8 cellular contexts compared by ENCODE assay signal in the genomic region with DNA sequence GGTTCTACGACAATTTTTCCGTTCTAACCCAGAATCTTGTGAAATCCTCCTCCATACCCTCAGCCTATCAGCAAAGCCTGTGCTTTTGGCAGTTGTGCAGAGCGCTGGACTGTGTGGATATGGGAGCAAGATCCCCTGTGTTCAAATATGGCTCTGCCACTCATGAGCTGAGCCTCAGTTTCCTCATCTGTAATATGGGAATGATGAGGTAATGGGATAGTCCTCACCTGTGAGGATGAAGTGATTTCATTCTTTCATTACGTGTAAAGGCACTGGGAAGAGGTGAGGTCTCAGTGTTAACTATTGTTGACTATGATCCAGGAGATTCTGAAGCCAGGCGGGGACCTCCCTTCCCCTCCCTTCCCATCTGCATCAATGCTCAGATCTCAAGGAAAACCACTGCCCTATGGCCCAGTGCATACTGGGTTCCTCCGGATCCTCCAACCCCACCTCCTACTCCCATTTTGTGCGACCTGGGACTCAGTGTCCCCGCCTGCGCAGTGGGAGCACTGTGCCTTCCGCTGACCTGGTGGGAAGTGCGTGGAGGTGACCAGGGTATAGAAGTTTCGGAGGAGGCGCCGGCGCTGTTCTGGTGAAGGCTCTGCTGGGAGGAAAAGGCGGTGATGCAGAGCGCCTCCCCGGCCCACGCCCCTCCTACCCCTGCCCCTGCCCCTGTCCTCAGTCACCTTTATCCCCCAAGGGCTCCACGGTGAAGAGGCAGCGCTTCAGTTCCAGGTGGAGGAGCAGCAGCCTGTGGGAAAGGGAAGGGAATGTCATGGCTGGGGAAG. TPM values are rescaled to one million over a fixed set of nuclear protein-coding genes. Genes with fewer than 3 reads are reported as not detected.
DNase-seq lines count a peak whose midpoint lies in the region; ATAC-seq and TF ChIP-seq lines count a peak whose summit lies in the region.

No MANE protein-coding gene starts in this region.

- 71 to 75% methylated on average over 14 to 21 of the region's 21 CpGs for WGBS in GM23248 (ENCODE audit: low coverage in 1 of 2, low lambda C conversion rate in 2 of 2, missing lambda C conversion rate in 2 of 2), 2 experiments

- H3K27ac ChIP-seq in GM23248 (no peak overlapping the region), SJSA1 (no peak overlapping the region)

- H3K4me1 ChIP-seq in GM23248 (ENCODE audit: insufficient read depth): peaks cover 6% of the 10 kb centered on the region
- H3K4me1 ChIP-seq in SJSA1 (replicated peaks): peaks cover 25% of the 10 kb centered on the region
- peaks cover 17% of the 10 kb centered on the region for H3K4me1 ChIP-seq in skeletal muscle satellite cell (ENCODE audit: control insufficient read depth, insufficient read depth, low read length)

- H3F3A ChIP-seq in GM23248 (ENCODE audit: insufficient read depth): peaks cover 11% of the 10 kb centered on the region; the same call in 1 of the 2 replicates

- peaks cover 11% of the 10 kb centered on the region; the same call in 1 of the 2 replicates for H3K36me3 ChIP-seq in GM23248 (ENCODE audit: low read depth)
- H3K36me3 ChIP-seq in SJSA1: peaks cover 32% of the 10 kb centered on the region
- H3K36me3 ChIP-seq in skeletal muscle satellite cell (ENCODE audit: insufficient read depth, low read length): peaks cover 44% of the 10 kb centered on the region

- TF ChIP-seq CTCF in fibroblast of the aortic adventitia (IDR thresholded peaks at IDR 0.05; ENCODE audit: insufficient read depth, low read length): no peak

- in situ Hi-C loops in GM23248 (cut with MboI): no loop called here

- H3K9ac ChIP-seq in GM23248: peak overlapping the region; percentile 72; the same call in 1 of the 2 replicates
- no peak overlapping the region for H3K9ac ChIP-seq in skeletal muscle satellite cell (ENCODE audit: low read depth, low read length)

- no peak for ATAC-seq in GM21367 (IDR thresholded peaks at IDR 0.05; ENCODE audit: unreplicated experiment)
- no peak for ATAC-seq in GM18498 (IDR thresholded peaks at IDR 0.05; ENCODE audit: unreplicated experiment)

- DNase-seq in GM23248 (no peak), SJSA1 (ENCODE audit: low read depth in 1 of 2, low spot score in 2 of 2) (no peak), fibroblast of the aortic adventitia (ENCODE audit: low read depth) (no peak), AML-193 (lab: John Stamatoyannopoulos, UW) (no peak), NCI-H2081 (lab: John Stamatoyannopoulos, UW) (no peak)

- no peaks in the 10 kb centered on the region for H3K9me2 ChIP-seq in GM23248 (ENCODE audit: insufficient read depth)

- H3K4me3 ChIP-seq in GM23248 (peak overlapping the region; percentile 76), SJSA1 (peak overlapping the region; percentile 43), fibroblast of the aortic adventitia (ENCODE audit: low read depth, low read length) (peak overlapping the region; percentile 25), skeletal muscle satellite cell (ENCODE audit: low read length) (peak overlapping the region; percentile 81)

- H2AFZ ChIP-seq in GM23248: no peak overlapping the region

- H4K20me1 ChIP-seq in GM23248 (ENCODE audit: insufficient read depth): no peaks in the 10 kb centered on the region

- peak overlapping the region; percentile 88 for H3K4me2 ChIP-seq in GM23248 (ENCODE audit: unreplicated experiment)
- peak overlapping the region; percentile 98 for H3K4me2 ChIP-seq in skeletal muscle satellite cell (ENCODE audit: low read length)

- H3K9me3 ChIP-seq in GM23248 (ENCODE audit: low read depth) (no peaks in the 10 kb centered on the region), SJSA1 (replicated peaks) (no peaks in the 10 kb centered on the region), skeletal muscle satellite cell (replicated peaks; ENCODE audit: low read length) (no peaks in the 10 kb centered on the region)

- H3K27me3 ChIP-seq in GM23248 (replicated peaks; ENCODE audit: insufficient read depth) (no peaks in the 10 kb centered on the region), SJSA1 (replicated peaks) (no peaks in the 10 kb centered on the region), skeletal muscle satellite cell (ENCODE audit: control insufficient read depth, insufficient read depth, low read length) (no peaks in the 10 kb centered on the region)

- H3K79me2 ChIP-seq in GM23248 (ENCODE audit: insufficient read depth): no peaks in the 10 kb centered on the region

RNA-seq across cellular contexts. Expression of gene FUZ, which starts 5.0 kb away (rescaled TPM):
- 17.7 and 21.1 TPM in 2 replicates for total RNA-seq in GM23248 (2014; rRNA removed; shearing (Covaris generic))
- polyA plus RNA-seq in GM23248 (2016; fragmentation: Nextera tagmentation; extraction: Ambion mirVana): 11.7 and 15.1 TPM in 2 replicates
- total RNA-seq in SJSA1 (2014; rRNA removed; shearing (Covaris generic)): 3.4 and 10.0 TPM in 2 replicates
- 23.5 and 27.5 TPM in 2 replicates for total RNA-seq in fibroblast of the aortic adventitia (ENCODE audit: low replicate concordance)
- total RNA-seq in skeletal muscle satellite cell (2012; rRNA removed): 9.8 and 15.0 TPM in 2 replicates

RNA-seq across cellular contexts. Expression of gene MED25, which starts 10.0 kb away (rescaled TPM):
- 21.8 and 24.2 TPM in 2 replicates for total RNA-seq in GM23248 (2014; rRNA removed; shearing (Covaris generic))
- polyA plus RNA-seq in GM23248 (2016; fragmentation: Nextera tagmentation; extraction: Ambion mirVana): 17.4 and 21.9 TPM in 2 replicates
- 13.2 and 14.6 TPM in 2 replicates for total RNA-seq in SJSA1 (2014; rRNA removed; shearing (Covaris generic))
- 19.4 and 21.7 TPM in 2 replicates for total RNA-seq in fibroblast of the aortic adventitia (ENCODE audit: low replicate concordance)
- 9.9 and 11.1 TPM in 2 replicates for total RNA-seq in skeletal muscle satellite cell (2012; rRNA removed)

RNA-seq across cellular contexts. Expression of gene AP2A1, which starts 41.3 kb away (rescaled TPM):
- total RNA-seq in GM23248 (2014; rRNA removed; shearing (Covaris generic)): 118 and 124 TPM in 2 replicates
- 64.2 and 64.9 TPM in 2 replicates for polyA plus RNA-seq in GM23248 (2016; fragmentation: Nextera tagmentation; extraction: Ambion mirVana)
- total RNA-seq in SJSA1 (2014; rRNA removed; shearing (Covaris generic)): 87.8 and 103 TPM in 2 replicates
- total RNA-seq in fibroblast of the aortic adventitia (ENCODE audit: low replicate concordance): 85.6 and 115 TPM in 2 replicates
- 113 and 132 TPM in 2 replicates for total RNA-seq in skeletal muscle satellite cell (2012; rRNA removed)

RNA-seq across cellular contexts. Expression of gene PTOV1, which starts 42.9 kb away (rescaled TPM):
- 53.1 and 88.0 TPM in 2 replicates for total RNA-seq in GM23248 (2014; rRNA removed; shearing (Covaris generic))
- polyA plus RNA-seq in GM23248 (2016; fragmentation: Nextera tagmentation; extraction: Ambion mirVana): 88.9 and 91.7 TPM in 2 replicates
- total RNA-seq in SJSA1 (2014; rRNA removed; shearing (Covaris generic)): 65.8 and 98.0 TPM in 2 replicates
- 46.2 and 51.2 TPM in 2 replicates for total RNA-seq in fibroblast of the aortic adventitia (ENCODE audit: low replicate concordance)
- total RNA-seq in skeletal muscle satellite cell (2012; rRNA removed): 31.7 and 36.8 TPM in 2 replicates

RNA-seq across cellular contexts. Expression of gene TSKS, which starts 45.0 kb away (rescaled TPM):
- 0.38 and 2.1 TPM in 2 replicates for total RNA-seq in GM23248 (2014; rRNA removed; shearing (Covaris generic))
- polyA plus RNA-seq in GM23248 (2016; fragmentation: Nextera tagmentation; extraction: Ambion mirVana): 0.31 and 0.93 TPM in 2 replicates
- total RNA-seq in SJSA1 (2014; rRNA removed; shearing (Covaris generic)): not detected in 2 replicates
- 0.57 and 1.4 TPM in 2 replicates for total RNA-seq in fibroblast of the aortic adventitia (ENCODE audit: low replicate concordance)
- 1.5 and 1.7 TPM in 2 replicates for total RNA-seq in skeletal muscle satellite cell (2012; rRNA removed)

Comparison
In these comparisons a context has a peak if more than half of its experiments do, and no peak if none do; other contexts are left out.
1. H3K4me3 ChIP-seq: peak in every context shown above with its lines; median percentile 81 in skeletal muscle satellite cell; 76 in GM23248; 43 in SJSA1; 25 in fibroblast of the aortic adventitia.